Comparison of ENCODE assay signal across 10 cellular contexts in genomic region chr17:6507535-6507934, GRCh38. TPM values are rescaled to one million over a fixed set of nuclear protein-coding genes. Genes with fewer than 3 reads are reported as not detected.
A peak's percentile ranks its signal among the peaks of the same experiment; 100 is the strongest.
DNase-seq lines count a peak whose midpoint lies in the region; ATAC-seq and TF ChIP-seq lines count a peak whose summit lies in the region.
"Had no signal": no experiment of that assay in that cellular context is flagged by ENCODE, and none has a peak within 500 bp of the region (broad histone marks: within the 10 kb centered on the region; RNA-seq: fewer than 3 reads in every experiment).

No MANE protein-coding gene starts in this region.

- no peaks in the 10 kb centered on the region for H3K27me3 ChIP-seq in adrenal gland
- H3K27me3 ChIP-seq in gastroesophageal sphincter = no peaks in the 10 kb centered on the region
- no peaks in the 10 kb centered on the region for H3K27me3 ChIP-seq in spleen (replicated peaks in 1 of 7)

- no peaks in the 10 kb centered on the region for H3K4me1 ChIP-seq in HEK293 (ENCODE audit: control insufficient read depth, insufficient read depth, low read length)
- peaks cover 0 to 9% of the 10 kb centered on the region in 2 donors for H3K4me1 ChIP-seq in adrenal gland (replicated peaks in 1 of 2)
- peaks cover 0 to 48% (median 6%) of the 10 kb centered on the region in 3 donors for H3K4me1 ChIP-seq in gastroesophageal sphincter
- H3K4me1 ChIP-seq in spleen = peaks cover 11 to 100% (median 50%) of the 10 kb centered on the region in 6 donors

- intact Hi-C loops in adrenal gland (cut with DNase I) (no loop called here), spleen (cut with DNase I; ENCODE audit: low total_unique reads) (no loop called here), posterior vena cava (cut with DNase I) (no loop called here)

- TF ChIP-seq POLR2A in adrenal gland (IDR thresholded peaks at IDR 0.05) = no peak
- TF ChIP-seq POLR2A in gastroesophageal sphincter (IDR thresholded peaks at IDR 0.05) = no peak
- no peak for TF ChIP-seq POLR2A in spleen (IDR thresholded peaks at IDR 0.05)

- POLR2A ChIA-PET in HEK293 (lab: Yijun Ruan, JAX) = interaction anchor here (0.6 kb wide), 1 partner anchor 16 kb away, joined by 3 read pairs; no protein-coding TSS in a partner anchor

- TF ChIP-seq CTCF in HEK293 (tag by site-specific recombination; IDR thresholded peaks at IDR 0.05) (no peak), adrenal gland (IDR thresholded peaks at IDR 0.05) (no peak), gastroesophageal sphincter (IDR thresholded peaks at IDR 0.05) (no peak), spleen (IDR thresholded peaks at IDR 0.05 in 8 of 11, conservative IDR thresholded peaks at IDR 0.05 in 3 of 11) (no peak)

- no peak overlapping the region for H3K4me3 ChIP-seq in HEK293 (ENCODE audit: low read depth, low read length)
- no peak overlapping the region for H3K4me3 ChIP-seq in adrenal gland
- no peak overlapping the region for H3K4me3 ChIP-seq in gastroesophageal sphincter
- H3K4me3 ChIP-seq in spleen = no peak overlapping the region

- TF ChIP-seq EP300 in gastroesophageal sphincter (IDR thresholded peaks at IDR 0.05) = no peak

- 46 to 58% (median 54%) methylated on average over 3 to 7 of the region's 7 CpGs for WGBS in adrenal gland, 4 donors
- 29 to 38% methylated on average over 5 to 6 of the region's 7 CpGs for WGBS in gastroesophageal sphincter (ENCODE audit: low coverage in 1 of 2), 2 donors
- 50 to 74% (median 64%) methylated on average over 7 of the region's 7 CpGs for WGBS in spleen, 5 donors

- H3K9me3 ChIP-seq in HEK293 (ENCODE audit: control insufficient read depth, insufficient read depth, low read depth, low read length) = no peaks in the 10 kb centered on the region
- H3K9me3 ChIP-seq in adrenal gland (replicated peaks in 1 of 3) = no peaks in the 10 kb centered on the region
- no peaks in the 10 kb centered on the region for H3K9me3 ChIP-seq in gastroesophageal sphincter
- no peaks in the 10 kb centered on the region for H3K9me3 ChIP-seq in spleen

- ATAC-seq in gastroesophageal sphincter = peak; percentile 91

- H3K27ac ChIP-seq in HEK293 (ENCODE audit: extremely low read depth, low read depth, low read length) (no peak overlapping the region), adrenal gland (no peak overlapping the region), gastroesophageal sphincter (peak overlapping the region; percentile 30 to 81 (median 78)), spleen (peak overlapping the region in 5 of 8 donors; percentile 68 to 80 (median 77))

- H3K36me3 ChIP-seq in HEK293 (ENCODE audit: control insufficient read depth in 2 of 2, insufficient read depth in 1 of 2, low read length in 2 of 2) = no peaks in the 10 kb centered on the region
- no peaks in the 10 kb centered on the region for H3K36me3 ChIP-seq in adrenal gland (replicated peaks in 1 of 2)
- peaks cover 0 to 13% of the 10 kb centered on the region in 2 donors for H3K36me3 ChIP-seq in gastroesophageal sphincter
- H3K36me3 ChIP-seq in spleen = peaks cover 0 to 20% (median 0%) of the 10 kb centered on the region in 6 donors

- DNase-seq in adrenal gland = peak; percentile 59 to 88 (median 78)
- DNase-seq in spleen = no peak
- DNase-seq in posterior vena cava (ENCODE audit: low spot score) = no peak
- no peak for DNase-seq in NCI-H510A treated with DMSO at 0.1 percent for 48 hours (lab: John Stamatoyannopoulos, UW)
- no peak for DNase-seq in NCI-H510A (lab: John Stamatoyannopoulos, UW)
- DNase-seq in medulla oblongata (ENCODE audit: extremely low spot score) = no peak
- DNase-seq: activated T-cell treated with anti-CD3 and anti-CD28 coated beads, Interleukin-2, amount 50 U/mL, for 24 hours; NCI-H1694 treated with DMSO at 0.1 percent for 48 hours had no signal

- CTCF ChIA-PET in HEK293 (lab: Yijun Ruan, JAX) = no interaction called here

TF ChIP-seq in HEK293, 187 proteins besides CTCF, POLR2A, EP300 and RAD21:
- TF ChIP-seq ZNF677 (tag by site-specific recombination; IDR thresholded peaks at IDR 0.05) (no peak), ZSCAN16 (tag by site-specific recombination; IDR thresholded peaks at IDR 0.05) (no peak), ZNF600 (tag by site-specific recombination; IDR thresholded peaks at IDR 0.05) (no peak), ZFP41 (tag by site-specific recombination; IDR thresholded peaks at IDR 0.05; ENCODE audit: borderline replicate concordance) (no peak), ZNF335 (tag by site-specific recombination; conservative IDR thresholded peaks at IDR 0.05) (peak; percentile 55), RBAK (tag by site-specific recombination; IDR thresholded peaks at IDR 0.05) (no peak), PRDM2 (tag by site-specific recombination; IDR thresholded peaks at IDR 0.05; ENCODE audit: borderline replicate concordance) (no peak)

RNA-seq across cellular contexts. Expression of gene PITPNM3, which starts 48.8 kb away (rescaled TPM):
- total RNA-seq in adrenal gland (1 to 10 TPM; 1.4 to 9.8 (median 7.3) TPM), gastroesophageal sphincter (10 to 100 TPM; 23.3 to 87.7 (median 47.8) TPM), spleen (100 to 1,000 TPM in 6 of 7 donors, 10 to 100 TPM in 1; 51.9 to 215 (median 140) TPM), posterior vena cava (10 to 100 TPM; 13.4 to 26.6 TPM)
- polyA plus RNA-seq in adrenal gland (1 to 10 TPM; 1.1 to 9.3 (median 2.8) TPM), spleen (10 to 100 TPM in 1 of 3 donors, 1 to 10 TPM in 2; 5.4 to 63.3 (median 9.1) TPM)

Comparison
In these comparisons a context has a peak if more than half of its experiments do, and no peak if none do; other contexts are left out.
1. H3K27ac ChIP-seq: peak in gastroesophageal sphincter (4 of 4) and spleen (5 of 8); none in HEK293 (single experiment) and adrenal gland (0 of 5).
2. DNase-seq: peak in adrenal gland (7 of 7); none in spleen (single experiment), posterior vena cava (single experiment), NCI-H510A treated with DMSO at 0.1 percent for 48 hours (single experiment), NCI-H510A (single experiment) and medulla oblongata (single experiment).